Comparison of ENCODE assay signal across 35 cellular contexts in genomic region chr3:62551556-62551955, GRCh38.
"Had no signal": no experiment of that assay in that cellular context is flagged by ENCODE, and none has a peak within 500 bp of the region (broad histone marks: within the 10 kb centered on the region; RNA-seq: fewer than 3 reads in every experiment).

No MANE protein-coding gene starts in this region.

- H3K9me3 ChIP-seq: MG63 had no signal

- DNase-seq: Karpas-422, Kasumi-1, KG1, MG63, MM.1S, MV-4-11, NCI-H1048, NCI-H1092, NCI-H1092 treated with DMSO at 0.1 percent for 48 hours, NCI-H1105, NCI-H1105 treated with DMSO at 0.1 percent for 48 hours, NCI-H1417, NCI-H1417 treated with DMSO at 0.1 percent for 48 hours, NCI-H1436, NCI-H1436 treated with DMSO at 0.1 percent for 48 hours, NCI-H146, NCI-H1694, NCI-H1694 treated with DMSO at 0.1 percent for 48 hours, NCI-H187, NCI-H187 treated with DMSO at 0.1 percent for 48 hours, NCI-H1930, NCI-H2029, NCI-H2029 treated with DMSO at 0.1 percent for 48 hours, NCI-H2081, NCI-H2081 treated with DMSO at 0.1 percent for 48 hours, NCI-H2107, NCI-H2171, NCI-H2171 treated with DMSO at 0.1 percent for 48 hours, NCI-H2227 treated with DMSO at 0.1 percent for 48 hours, NCI-H226, NCI-H345, NCI-H446, NCI-H446 treated with DMSO at 0.1 percent for 48 hours, NCI-H510A had no signal

- H3K27ac ChIP-seq: KMS-11 had no signal

- H3K27me3 ChIP-seq: MG63 had no signal

- H3K9ac ChIP-seq: KMS-11 had no signal

- H3K4me3 ChIP-seq: MG63 had no signal

- H3K4me2 ChIP-seq: KMS-11 had no signal

- H3K36me3 ChIP-seq: MG63 had no signal
